ENCODE assay signal across 2 cellular contexts in the genomic region with DNA sequence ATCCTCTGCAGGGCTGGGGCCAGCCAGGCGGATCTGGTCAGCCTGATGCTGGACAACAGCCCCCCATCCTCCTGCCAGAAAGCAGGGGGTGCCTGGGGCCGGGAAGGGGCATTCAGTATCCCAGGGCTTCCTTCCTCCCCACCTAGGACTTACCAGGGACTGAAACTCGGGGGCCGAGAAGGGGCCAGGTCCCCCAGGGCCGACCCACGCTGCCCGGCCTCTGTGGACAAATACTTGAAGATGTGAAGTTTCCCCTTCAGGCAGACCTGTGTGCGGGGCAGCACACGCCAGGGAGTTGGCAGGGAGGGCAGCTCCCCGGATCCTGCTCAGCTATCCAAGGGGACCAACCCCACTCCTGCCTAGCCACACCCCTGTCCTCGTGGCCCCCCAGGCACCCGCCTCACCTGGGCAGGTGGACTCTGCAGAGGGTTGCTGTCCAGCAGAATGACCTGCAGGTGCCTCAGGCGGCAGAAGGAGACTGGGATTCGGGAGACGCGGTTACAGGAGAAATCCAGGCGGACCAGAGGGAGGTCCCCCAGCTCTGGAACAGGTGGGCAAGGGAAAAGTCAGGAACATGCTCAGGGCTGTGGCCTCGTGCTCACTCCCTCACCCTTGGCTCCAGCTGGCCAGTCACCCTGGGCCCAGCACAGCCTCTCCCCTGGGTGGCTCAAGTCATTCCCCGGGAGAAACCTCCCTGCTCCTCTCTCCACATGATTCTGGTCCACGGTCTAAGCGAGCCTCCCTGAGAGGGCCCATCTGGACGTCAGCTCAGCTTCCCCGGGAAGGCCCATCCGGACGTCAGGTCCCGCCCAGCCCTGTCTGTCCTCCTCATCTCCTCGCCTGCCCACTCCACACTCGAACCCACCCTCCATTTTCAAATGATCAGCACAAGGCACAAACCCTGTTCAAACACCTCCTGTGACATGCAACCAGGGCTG.
A peak's percentile ranks its signal among the peaks of the same experiment; 100 is the strongest.
TF ChIP-seq lines count a peak whose summit lies in the region.

No MANE protein-coding gene starts in this region.

TF ChIP-seq in GM23338, 12 proteins besides CTCF, POLR2A, EP300 and RAD21 (continues in another document):
- TF ChIP-seq, protein P1, sequence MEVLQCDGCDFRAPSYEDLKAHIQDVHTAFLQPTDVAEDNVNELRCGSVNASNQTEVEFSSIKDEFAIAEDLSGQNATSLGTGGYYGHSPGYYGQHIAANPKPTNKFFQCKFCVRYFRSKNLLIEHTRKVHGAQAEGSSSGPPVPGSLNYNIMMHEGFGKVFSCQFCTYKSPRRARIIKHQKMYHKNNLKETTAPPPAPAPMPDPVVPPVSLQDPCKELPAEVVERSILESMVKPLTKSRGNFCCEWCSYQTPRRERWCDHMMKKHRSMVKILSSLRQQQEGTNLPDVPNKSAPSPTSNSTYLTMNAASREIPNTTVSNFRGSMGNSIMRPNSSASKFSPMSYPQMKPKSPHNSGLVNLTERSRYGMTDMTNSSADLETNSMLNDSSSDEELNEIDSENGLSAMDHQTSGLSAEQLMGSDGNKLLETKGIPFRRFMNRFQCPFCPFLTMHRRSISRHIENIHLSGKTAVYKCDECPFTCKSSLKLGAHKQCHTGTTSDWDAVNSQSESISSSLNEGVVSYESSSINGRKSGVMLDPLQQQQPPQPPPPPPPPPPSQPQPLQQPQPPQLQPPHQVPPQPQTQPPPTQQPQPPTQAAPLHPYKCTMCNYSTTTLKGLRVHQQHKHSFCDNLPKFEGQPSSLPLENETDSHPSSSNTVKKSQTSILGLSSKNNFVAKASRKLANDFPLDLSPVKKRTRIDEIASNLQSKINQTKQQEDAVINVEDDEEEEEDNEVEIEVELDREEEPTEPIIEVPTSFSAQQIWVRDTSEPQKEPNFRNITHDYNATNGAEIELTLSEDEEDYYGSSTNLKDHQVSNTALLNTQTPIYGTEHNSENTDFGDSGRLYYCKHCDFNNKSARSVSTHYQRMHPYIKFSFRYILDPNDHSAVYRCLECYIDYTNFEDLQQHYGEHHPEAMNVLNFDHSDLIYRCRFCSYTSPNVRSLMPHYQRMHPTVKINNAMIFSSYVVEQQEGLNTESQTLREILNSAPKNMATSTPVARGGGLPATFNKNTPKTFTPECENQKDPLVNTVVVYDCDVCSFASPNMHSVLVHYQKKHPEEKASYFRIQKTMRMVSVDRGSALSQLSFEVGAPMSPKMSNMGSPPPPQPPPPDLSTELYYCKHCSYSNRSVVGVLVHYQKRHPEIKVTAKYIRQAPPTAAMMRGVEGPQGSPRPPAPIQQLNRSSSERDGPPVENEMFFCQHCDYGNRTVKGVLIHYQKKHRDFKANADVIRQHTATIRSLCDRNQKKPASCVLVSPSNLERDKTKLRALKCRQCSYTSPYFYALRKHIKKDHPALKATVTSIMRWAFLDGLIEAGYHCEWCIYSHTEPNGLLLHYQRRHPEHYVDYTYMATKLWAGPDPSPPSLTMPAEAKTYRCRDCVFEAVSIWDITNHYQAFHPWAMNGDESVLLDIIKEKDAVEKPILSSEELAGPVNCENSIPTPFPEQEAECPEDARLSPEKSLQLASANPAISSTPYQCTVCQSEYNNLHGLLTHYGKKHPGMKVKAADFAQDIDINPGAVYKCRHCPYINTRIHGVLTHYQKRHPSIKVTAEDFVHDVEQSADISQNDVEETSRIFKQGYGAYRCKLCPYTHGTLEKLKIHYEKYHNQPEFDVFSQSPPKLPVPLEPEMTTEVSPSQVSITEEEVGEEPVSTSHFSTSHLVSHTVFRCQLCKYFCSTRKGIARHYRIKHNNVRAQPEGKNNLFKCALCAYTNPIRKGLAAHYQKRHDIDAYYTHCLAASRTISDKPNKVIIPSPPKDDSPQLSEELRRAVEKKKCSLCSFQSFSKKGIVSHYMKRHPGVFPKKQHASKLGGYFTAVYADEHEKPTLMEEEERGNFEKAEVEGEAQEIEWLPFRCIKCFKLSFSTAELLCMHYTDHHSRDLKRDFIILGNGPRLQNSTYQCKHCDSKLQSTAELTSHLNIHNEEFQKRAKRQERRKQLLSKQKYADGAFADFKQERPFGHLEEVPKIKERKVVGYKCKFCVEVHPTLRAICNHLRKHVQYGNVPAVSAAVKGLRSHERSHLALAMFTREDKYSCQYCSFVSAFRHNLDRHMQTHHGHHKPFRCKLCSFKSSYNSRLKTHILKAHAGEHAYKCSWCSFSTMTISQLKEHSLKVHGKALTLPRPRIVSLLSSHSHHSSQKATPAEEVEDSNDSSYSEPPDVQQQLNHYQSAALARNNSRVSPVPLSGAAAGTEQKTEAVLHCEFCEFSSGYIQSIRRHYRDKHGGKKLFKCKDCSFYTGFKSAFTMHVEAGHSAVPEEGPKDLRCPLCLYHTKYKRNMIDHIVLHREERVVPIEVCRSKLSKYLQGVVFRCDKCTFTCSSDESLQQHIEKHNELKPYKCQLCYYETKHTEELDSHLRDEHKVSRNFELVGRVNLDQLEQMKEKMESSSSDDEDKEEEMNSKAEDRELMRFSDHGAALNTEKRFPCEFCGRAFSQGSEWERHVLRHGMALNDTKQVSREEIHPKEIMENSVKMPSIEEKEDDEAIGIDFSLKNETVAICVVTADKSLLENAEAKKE (CRISPR knock-in tag; IDR thresholded peaks at IDR 0.05), result no peak
- TF ChIP-seq, protein P2, sequence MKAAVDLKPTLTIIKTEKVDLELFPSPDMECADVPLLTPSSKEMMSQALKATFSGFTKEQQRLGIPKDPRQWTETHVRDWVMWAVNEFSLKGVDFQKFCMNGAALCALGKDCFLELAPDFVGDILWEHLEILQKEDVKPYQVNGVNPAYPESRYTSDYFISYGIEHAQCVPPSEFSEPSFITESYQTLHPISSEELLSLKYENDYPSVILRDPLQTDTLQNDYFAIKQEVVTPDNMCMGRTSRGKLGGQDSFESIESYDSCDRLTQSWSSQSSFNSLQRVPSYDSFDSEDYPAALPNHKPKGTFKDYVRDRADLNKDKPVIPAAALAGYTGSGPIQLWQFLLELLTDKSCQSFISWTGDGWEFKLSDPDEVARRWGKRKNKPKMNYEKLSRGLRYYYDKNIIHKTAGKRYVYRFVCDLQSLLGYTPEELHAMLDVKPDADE (IDR thresholded peaks at IDR 0.05), result no peak
- TF ChIP-seq EZH2 (IDR thresholded peaks at IDR 0.05; ENCODE audit: low read depth, unreplicated experiment) (no peak), POLR2AphosphoS5 (IDR thresholded peaks at IDR 0.05; ENCODE audit: low read depth) (no peak), CREB1 (CRISPR knock-in tag; IDR thresholded peaks at IDR 0.05; ENCODE audit: low read depth) (no peak)
- TF ChIP-seq, protein P3, sequence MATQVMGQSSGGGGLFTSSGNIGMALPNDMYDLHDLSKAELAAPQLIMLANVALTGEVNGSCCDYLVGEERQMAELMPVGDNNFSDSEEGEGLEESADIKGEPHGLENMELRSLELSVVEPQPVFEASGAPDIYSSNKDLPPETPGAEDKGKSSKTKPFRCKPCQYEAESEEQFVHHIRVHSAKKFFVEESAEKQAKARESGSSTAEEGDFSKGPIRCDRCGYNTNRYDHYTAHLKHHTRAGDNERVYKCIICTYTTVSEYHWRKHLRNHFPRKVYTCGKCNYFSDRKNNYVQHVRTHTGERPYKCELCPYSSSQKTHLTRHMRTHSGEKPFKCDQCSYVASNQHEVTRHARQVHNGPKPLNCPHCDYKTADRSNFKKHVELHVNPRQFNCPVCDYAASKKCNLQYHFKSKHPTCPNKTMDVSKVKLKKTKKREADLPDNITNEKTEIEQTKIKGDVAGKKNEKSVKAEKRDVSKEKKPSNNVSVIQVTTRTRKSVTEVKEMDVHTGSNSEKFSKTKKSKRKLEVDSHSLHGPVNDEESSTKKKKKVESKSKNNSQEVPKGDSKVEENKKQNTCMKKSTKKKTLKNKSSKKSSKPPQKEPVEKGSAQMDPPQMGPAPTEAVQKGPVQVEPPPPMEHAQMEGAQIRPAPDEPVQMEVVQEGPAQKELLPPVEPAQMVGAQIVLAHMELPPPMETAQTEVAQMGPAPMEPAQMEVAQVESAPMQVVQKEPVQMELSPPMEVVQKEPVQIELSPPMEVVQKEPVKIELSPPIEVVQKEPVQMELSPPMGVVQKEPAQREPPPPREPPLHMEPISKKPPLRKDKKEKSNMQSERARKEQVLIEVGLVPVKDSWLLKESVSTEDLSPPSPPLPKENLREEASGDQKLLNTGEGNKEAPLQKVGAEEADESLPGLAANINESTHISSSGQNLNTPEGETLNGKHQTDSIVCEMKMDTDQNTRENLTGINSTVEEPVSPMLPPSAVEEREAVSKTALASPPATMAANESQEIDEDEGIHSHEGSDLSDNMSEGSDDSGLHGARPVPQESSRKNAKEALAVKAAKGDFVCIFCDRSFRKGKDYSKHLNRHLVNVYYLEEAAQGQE (IDR thresholded peaks at IDR 0.05; ENCODE audit: unreplicated experiment), result no peak

TF ChIP-seq in HEK293, 187 proteins besides CTCF, POLR2A, EP300 and RAD21:
- TF ChIP-seq, protein P3 (tag by site-specific recombination; IDR thresholded peaks at IDR 0.05), result peak; percentile 35; the same call in 1 of the 2 replicates
- TF ChIP-seq ZNF510 (tag by site-specific recombination; IDR thresholded peaks at IDR 0.05; ENCODE audit: insufficient replicate concordance), result no peak
